ENCODE assay signal across 8 cellular contexts in the genomic region with DNA sequence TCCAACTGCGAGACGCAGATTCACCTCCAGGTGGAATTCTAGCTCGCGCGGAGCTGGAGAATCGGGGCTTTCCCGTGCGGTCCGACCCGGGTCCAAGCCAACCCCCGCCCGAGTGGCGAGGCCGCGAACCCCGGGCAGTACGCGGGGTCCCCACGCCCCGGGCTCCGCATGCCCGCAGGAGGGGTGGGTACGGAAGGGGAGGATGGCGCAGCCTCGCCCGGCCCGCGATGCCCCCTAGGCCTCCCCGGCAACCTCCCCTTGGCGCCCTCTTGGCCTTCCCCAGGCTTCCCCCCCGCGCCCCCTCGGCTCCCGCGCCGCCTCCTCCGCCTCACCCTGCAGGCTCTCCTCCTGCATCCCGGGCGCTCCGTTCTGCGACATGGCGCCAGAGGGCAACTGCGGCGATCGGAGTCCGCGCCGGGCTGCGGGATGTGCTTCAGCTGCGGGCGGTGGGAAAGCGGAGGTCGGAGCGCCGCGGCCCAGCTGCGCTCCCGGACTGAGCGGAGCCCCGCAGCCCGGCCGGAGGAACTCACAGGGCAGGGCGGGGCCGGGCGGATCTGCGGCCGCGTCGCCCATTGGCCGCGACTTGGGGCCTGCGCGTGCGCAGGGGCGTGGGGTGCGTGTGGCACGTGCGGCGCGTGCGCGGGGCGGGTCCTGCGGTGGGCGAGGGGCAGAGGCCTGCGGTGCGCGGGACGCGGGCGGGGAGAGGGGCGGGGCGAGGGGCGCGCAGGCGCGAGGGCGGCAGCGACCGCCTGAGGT. TPM values are rescaled to one million over a fixed set of nuclear protein-coding genes. Genes with fewer than 3 reads are reported as not detected.
DNase-seq lines count a peak whose midpoint lies in the region; ATAC-seq and TF ChIP-seq lines count a peak whose summit lies in the region.

A gene with protein sequence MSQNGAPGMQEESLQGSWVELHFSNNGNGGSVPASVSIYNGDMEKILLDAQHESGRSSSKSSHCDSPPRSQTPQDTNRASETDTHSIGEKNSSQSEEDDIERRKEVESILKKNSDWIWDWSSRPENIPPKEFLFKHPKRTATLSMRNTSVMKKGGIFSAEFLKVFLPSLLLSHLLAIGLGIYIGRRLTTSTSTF (minus strand): TSS at position 495 of the 756 bp plus-strand sequence. CDS start 117 bp downstream, at position 378.

- H3K9ac ChIP-seq in neuronal stem cell (ENCODE audit: low read depth, low read length, poor library complexity) = peak within 1 kb of the TSS; percentile 86
- H3K9ac ChIP-seq in subcutaneous abdominal adipose tissue (ENCODE audit: low read length in 5 of 5) = peak within 1 kb of the TSS; percentile 77 to 89 (median 87)

- peak within 1 kb of the TSS; percentile 98 for H3K18ac ChIP-seq in neuronal stem cell (ENCODE audit: low read length)

- no peaks in the 10 kb centered on the region for H3K9me2 ChIP-seq in DOHH2 (replicated peaks; ENCODE audit: control insufficient read depth, low read length)

- peaks cover 40% of the 10 kb centered on the region for H3K4me1 ChIP-seq in DOHH2 (ENCODE audit: control insufficient read depth, low read length)
- peaks cover 41% of the 10 kb centered on the region for H3K4me1 ChIP-seq in SJSA1 (replicated peaks)
- peaks cover 6 to 10% of the 10 kb centered on the region in 2 donors for H3K4me1 ChIP-seq in neuronal stem cell (ENCODE audit: control insufficient read depth in 2 of 2, insufficient read depth in 1 of 2, low read depth in 1 of 2, low read length in 2 of 2)
- peaks cover 6 to 42% (median 39%) of the 10 kb centered on the region in 5 donors for H3K4me1 ChIP-seq in subcutaneous abdominal adipose tissue (ENCODE audit: control insufficient read depth in 5 of 5, insufficient read depth in 5 of 5, low read length in 5 of 5)

- H3K27me3 ChIP-seq in DOHH2 (ENCODE audit: control insufficient read depth, low read length) = no peaks in the 10 kb centered on the region
- H3K27me3 ChIP-seq in SJSA1 (replicated peaks) = no peaks in the 10 kb centered on the region
- peaks cover 0 to 13% (median 0%) of the 10 kb centered on the region in 3 experiments for H3K27me3 ChIP-seq in neuronal stem cell (ENCODE audit: control insufficient read depth in 3 of 3, insufficient read depth in 3 of 3, low read depth in 1 of 3, low read length in 3 of 3)
- H3K27me3 ChIP-seq in subcutaneous abdominal adipose tissue (ENCODE audit: control insufficient read depth in 5 of 5, insufficient read depth in 4 of 5, low read length in 5 of 5) = no peaks in the 10 kb centered on the region

- H3K4me2 ChIP-seq in DOHH2 (ENCODE audit: low read length) = peak within 1 kb of the TSS; percentile 91
- peak within 1 kb of the TSS; percentile 77 for H3K4me2 ChIP-seq in neuronal stem cell (ENCODE audit: insufficient read depth, low read length, poor library complexity, severe bottlenecking)

- H3K23ac ChIP-seq in neuronal stem cell (ENCODE audit: low read depth, low read length, poor library complexity) = peak within 1 kb of the TSS; percentile 95

- DNase-seq in KBM-7 = peak; percentile 90
- DNase-seq in SJSA1 (ENCODE audit: low read depth in 1 of 2, low spot score in 2 of 2) = peak; percentile 83 to 95
- peak; percentile 97 for DNase-seq in activated naive CD4-positive, alpha-beta T cell treated with Interleukin-2 at 50 U/mL for 16 hours
- peak; percentile 71 for DNase-seq in foreskin melanocyte
- DNase-seq in neuronal stem cell (ENCODE audit: low spot score) = peak; percentile 93

- ATAC-seq in GM21717 (IDR thresholded peaks at IDR 0.05; ENCODE audit: unreplicated experiment) = peak; percentile 87

- TF ChIP-seq CTCF in DOHH2 (IDR thresholded peaks at IDR 0.05; ENCODE audit: low read depth, low read length, poor library complexity, severe bottlenecking) = no peak

- H2BK120ac ChIP-seq in neuronal stem cell (ENCODE audit: low read depth, low read length) = no peak within 1 kb of the TSS

- H3K14ac ChIP-seq in neuronal stem cell (ENCODE audit: low read length) = peak within 1 kb of the TSS; percentile 72

- H2BK5ac ChIP-seq in neuronal stem cell (ENCODE audit: low read length) = no peak within 1 kb of the TSS

- H3K9me3 ChIP-seq in DOHH2 (ENCODE audit: control insufficient read depth, insufficient read depth, low read length) (no peaks in the 10 kb centered on the region), SJSA1 (replicated peaks) (0 out of 2 replicates have a peak, but pooled peaks cover 5% of the 10 kb centered on the region), neuronal stem cell (replicated peaks in 1 of 2; ENCODE audit: control insufficient read depth in 2 of 2, insufficient read depth in 1 of 2, low read depth in 1 of 2, low read length in 2 of 2) (peaks cover 4 to 6% of the 10 kb centered on the region in 2 donors), subcutaneous abdominal adipose tissue (ENCODE audit: control insufficient read depth in 5 of 5, low read length in 5 of 5) (no peaks in the 10 kb centered on the region)

- WGBS in neuronal stem cell (ENCODE audit: extremely low coverage in 2 of 2, insufficient read length in 2 of 2, insufficient replicate concordance in 1 of 2), 2 donors = no CpG with 5 or more reads among the region's 100 CpGs

- no peak within 1 kb of the TSS for H4K91ac ChIP-seq in neuronal stem cell (ENCODE audit: low read depth, low read length, poor library complexity)

- no peaks in the 10 kb centered on the region for H3F3A ChIP-seq in DOHH2 (ENCODE audit: control insufficient read depth, insufficient read depth)

- H3K4ac ChIP-seq in neuronal stem cell (ENCODE audit: low read length) = peak within 1 kb of the TSS; percentile 72

- peaks cover 55% of the 10 kb centered on the region for H3K79me2 ChIP-seq in DOHH2 (ENCODE audit: control insufficient read depth, low read length)

- H2BK15ac ChIP-seq in neuronal stem cell (ENCODE audit: low read length) = no peak within 1 kb of the TSS

- H2BK12ac ChIP-seq in neuronal stem cell (ENCODE audit: low read length) = peak within 1 kb of the TSS; percentile 86

- H4K8ac ChIP-seq in neuronal stem cell (ENCODE audit: low read depth, low read length) = peak within 1 kb of the TSS; percentile 10

- H2AFZ ChIP-seq in neuronal stem cell (ENCODE audit: low read length) = peak within 1 kb of the TSS; percentile 99

- in situ Hi-C loops in KBM-7 (cut with MboI; ENCODE audit: low pct_unique_long_range_greater_than_20kb, low sequenced_read_pairs) = no loop called here

- H3K27ac ChIP-seq in DOHH2 (ENCODE audit: low read depth, low read length) (no peak within 1 kb of the TSS), SJSA1 (peak within 1 kb of the TSS; percentile 62), neuronal stem cell (replicated peaks; ENCODE audit: low read length) (no peak within 1 kb of the TSS), subcutaneous abdominal adipose tissue (ENCODE audit: low read depth, low read length) (peak within 1 kb of the TSS; percentile 74)

- H3K36me3 ChIP-seq in DOHH2 (ENCODE audit: control insufficient read depth, low read length) (peaks cover 34% of the 10 kb centered on the region), SJSA1 (peaks cover 21% of the 10 kb centered on the region), neuronal stem cell (replicated peaks in 1 of 2; ENCODE audit: control insufficient read depth in 2 of 2, insufficient read depth in 2 of 2, low read length in 2 of 2) (peaks cover 0 to 6% of the 10 kb centered on the region in 2 donors), subcutaneous abdominal adipose tissue (ENCODE audit: control insufficient read depth in 5 of 5, insufficient read depth in 5 of 5, low read length in 5 of 5) (peaks cover 0 to 3% (median 0%) of the 10 kb centered on the region in 5 donors)

- peak within 1 kb of the TSS; percentile 92 for H3K4me3 ChIP-seq in DOHH2 (ENCODE audit: low read length)
- H3K4me3 ChIP-seq in SJSA1 = peak within 1 kb of the TSS; percentile 88
- H3K4me3 ChIP-seq in neuronal stem cell (ENCODE audit: low read length in 2 of 2) = peak within 1 kb of the TSS; percentile 84 to 93
- peak within 1 kb of the TSS; percentile 85 to 93 (median 89) for H3K4me3 ChIP-seq in subcutaneous abdominal adipose tissue (ENCODE audit: low read depth in 1 of 5, low read length in 5 of 5)

- H2AK5ac ChIP-seq in neuronal stem cell (ENCODE audit: low read depth, low read length) = no peak within 1 kb of the TSS

- H4K20me1 ChIP-seq in DOHH2 (ENCODE audit: control insufficient read depth, insufficient read depth, low read depth, low read length) = peaks cover 26% of the 10 kb centered on the region

- peaks cover 3% of the 10 kb centered on the region for H3K79me1 ChIP-seq in neuronal stem cell (ENCODE audit: low read depth, low read length)

RNA-seq across cellular contexts. Expression of the gene that starts here (rescaled TPM):
- total RNA-seq in SJSA1 (2014; rRNA removed; shearing (Covaris generic)) = 145 and 166 TPM in 2 replicates
- polyA plus RNA-seq in neuronal stem cell (2013, experiment 1 of 2) = 22.1 TPM
- 22.3 TPM for polyA plus RNA-seq in neuronal stem cell (2013, experiment 2 of 2)

Comparison
In these comparisons a context has a peak if more than half of its experiments do, and no peak if none do; other contexts are left out.
1. H3K27ac ChIP-seq: peak in SJSA1 (single experiment) and subcutaneous abdominal adipose tissue (single experiment); none in DOHH2 (single experiment) and neuronal stem cell (single experiment).
2. Peak in every context shown above with its lines, with median percentiles within 50 percentile points of each other: H3K4me3 ChIP-seq and DNase-seq.